9 cellular contexts compared by ENCODE assay signal in genomic region chr18:57910817-57911216, GRCh38.
DNase-seq lines count a peak whose midpoint lies in the region; ATAC-seq and TF ChIP-seq lines count a peak whose summit lies in the region.
"Had no signal": no experiment of that assay in that cellular context is flagged by ENCODE, and none has a peak within 500 bp of the region (broad histone marks: within the 10 kb centered on the region; RNA-seq: fewer than 3 reads in every experiment).

No MANE protein-coding gene starts in this region.

- no peak for TF ChIP-seq POLR2A in esophagus muscularis mucosa (IDR thresholded peaks at IDR 0.05; ENCODE audit: low read depth)

- H3K27me3 Mint-ChIP-seq in glutamatergic neuron (ENCODE audit: unreplicated experiment) = peaks cover 4% of the 10 kb centered on the region

- TF ChIP-seq CTCF in AG10803 (conservative IDR thresholded peaks at IDR 0.05; ENCODE audit: low read length) = 0 out of 2 replicates have a peak, but pooled peaks have one; percentile 17
- TF ChIP-seq CTCF in GM13976 (IDR thresholded peaks at IDR 0.05; ENCODE audit: borderline replicate concordance, control extremely low read depth, extremely low read depth, insufficient read depth, missing control alignments) = peak; percentile 51
- TF ChIP-seq CTCF in SU-DHL-6 (IDR thresholded peaks at IDR 0.05; ENCODE audit: insufficient read depth, low read length, poor library complexity, severe bottlenecking) = peak; percentile 40
- peak; percentile 44 for TF ChIP-seq CTCF in glutamatergic neuron (IDR thresholded peaks at IDR 0.05; ENCODE audit: partially characterized antibody, unreplicated experiment)
- no peak for TF ChIP-seq CTCF in esophagus muscularis mucosa (IDR thresholded peaks at IDR 0.05)

- H3K27me3 ChIP-seq in SU-DHL-6 (ENCODE audit: low read length) (no peaks in the 10 kb centered on the region), esophagus muscularis mucosa (no peaks in the 10 kb centered on the region)

- H3K4me1 ChIP-seq in esophagus muscularis mucosa = peaks cover 0 to 10% (median 2%) of the 10 kb centered on the region in 4 donors

- H3K4me3 Mint-ChIP-seq in glutamatergic neuron (ENCODE audit: unreplicated experiment) = no peak overlapping the region
- H3K4me3 Mint-ChIP-seq: activated T-cell treated with anti-CD3 and anti-CD28 coated beads, Interleukin-2, amount 50 U/mL, for 24 hours had no signal

- WGBS in esophagus muscularis mucosa = 90% methylated on average over 7 of the region's 7 CpGs

- H3K27ac Mint-ChIP-seq in glutamatergic neuron (ENCODE audit: unreplicated experiment) = no peak overlapping the region
- H3K27ac Mint-ChIP-seq: activated T-cell treated with anti-CD3 and anti-CD28 coated beads, Interleukin-2, amount 50 U/mL, for 24 hours had no signal

- H3K79me2 ChIP-seq in SU-DHL-6 (ENCODE audit: insufficient read depth, low read length) = no peaks in the 10 kb centered on the region

- H4K20me1 ChIP-seq in SU-DHL-6 (ENCODE audit: low read depth, low read length) = no peaks in the 10 kb centered on the region

- H3K4me3 ChIP-seq in AG10803 (ENCODE audit: low read length) = no peak overlapping the region
- no peak overlapping the region for H3K4me3 ChIP-seq in SU-DHL-6 (ENCODE audit: insufficient read depth, low read length, poor library complexity, severe bottlenecking)
- H3K4me3 ChIP-seq in esophagus muscularis mucosa = no peak overlapping the region

- H3K9me3 Mint-ChIP-seq in glutamatergic neuron (ENCODE audit: unreplicated experiment) = peaks cover 4% of the 10 kb centered on the region
- H3K9me3 Mint-ChIP-seq: activated T-cell treated with anti-CD3 and anti-CD28 coated beads, Interleukin-2, amount 50 U/mL, for 24 hours had no signal

- intact Hi-C loops in esophagus muscularis mucosa (cut with DNase I) = no loop called here

- no peaks in the 10 kb centered on the region for H3K9me2 ChIP-seq in SU-DHL-6 (replicated peaks; ENCODE audit: insufficient read depth, low read length)

- no peak overlapping the region for H3K4me2 ChIP-seq in SU-DHL-6 (ENCODE audit: low read depth, low read length, poor library complexity, severe bottlenecking)

- H3K36me3 Mint-ChIP-seq in glutamatergic neuron (ENCODE audit: unreplicated experiment) = no peaks in the 10 kb centered on the region

- H3K36me3 ChIP-seq in SU-DHL-6 (ENCODE audit: low read length) (no peaks in the 10 kb centered on the region), esophagus muscularis mucosa (no peaks in the 10 kb centered on the region)

- ATAC-seq in HG02571 (IDR thresholded peaks at IDR 0.05; ENCODE audit: unreplicated experiment) = no peak

- no peak overlapping the region for H3K27ac ChIP-seq in SU-DHL-6 (ENCODE audit: low read depth, low read length)
- no peak overlapping the region for H3K27ac ChIP-seq in esophagus muscularis mucosa (replicated peaks in 1 of 4)

- no peaks in the 10 kb centered on the region for H3K9me3 ChIP-seq in SU-DHL-6 (ENCODE audit: insufficient read depth, low read length)
- no peaks in the 10 kb centered on the region for H3K9me3 ChIP-seq in esophagus muscularis mucosa

- H3F3A ChIP-seq in SU-DHL-6 (ENCODE audit: insufficient read depth) = no peaks in the 10 kb centered on the region

- DNase-seq in AG10803 (ENCODE audit: low read depth) = no peak
- DNase-seq in GM13976 (ENCODE audit: low spot score) = peak; percentile 41
- peak; percentile 39 for DNase-seq in glutamatergic neuron
- no peak for DNase-seq in NOMO-1 treated with DMSO at 0.1 percent for 48 hours (lab: John Stamatoyannopoulos, UW; ENCODE audit: unreplicated experiment)
- DNase-seq in esophagus muscularis mucosa (ENCODE audit: extremely low spot score) = no peak
- no peak for DNase-seq in NCI-H526 treated with DMSO at 0.1 percent for 48 hours (lab: John Stamatoyannopoulos, UW)
- DNase-seq: activated T-cell treated with anti-CD3 and anti-CD28 coated beads, Interleukin-2, amount 50 U/mL, for 24 hours had no signal

- H2AFZ ChIP-seq in SU-DHL-6 (ENCODE audit: low read depth, low read length, severe bottlenecking) = no peak overlapping the region

- H3K4me1 Mint-ChIP-seq in glutamatergic neuron (ENCODE audit: low read depth, unreplicated experiment) = peaks cover 19% of the 10 kb centered on the region

- TF ChIP-seq EP300 in esophagus muscularis mucosa (IDR thresholded peaks at IDR 0.05) = no peak

- in situ Hi-C loops in GM13976 (cut with MboI; ENCODE audit: low sequenced_read_pairs, unreplicated experiment) = no loop called here

- H3K9ac ChIP-seq in SU-DHL-6 (ENCODE audit: low read length) = no peak overlapping the region

Comparison
In these comparisons a context has a peak if more than half of its experiments do, and no peak if none do; other contexts are left out.
1. DNase-seq: peak in GM13976 (single experiment) and glutamatergic neuron (single experiment); none in AG10803 (single experiment), NOMO-1 treated with DMSO at 0.1 percent for 48 hours (single experiment), esophagus muscularis mucosa (single experiment) and NCI-H526 treated with DMSO at 0.1 percent for 48 hours (single experiment).
2. CTCF ChIP-seq: peak in AG10803 (single experiment), GM13976 (single experiment), SU-DHL-6 (single experiment) and glutamatergic neuron (single experiment); none in esophagus muscularis mucosa (0 of 3).